Comparison of ENCODE assay signal across 13 cellular contexts in the genomic region with DNA sequence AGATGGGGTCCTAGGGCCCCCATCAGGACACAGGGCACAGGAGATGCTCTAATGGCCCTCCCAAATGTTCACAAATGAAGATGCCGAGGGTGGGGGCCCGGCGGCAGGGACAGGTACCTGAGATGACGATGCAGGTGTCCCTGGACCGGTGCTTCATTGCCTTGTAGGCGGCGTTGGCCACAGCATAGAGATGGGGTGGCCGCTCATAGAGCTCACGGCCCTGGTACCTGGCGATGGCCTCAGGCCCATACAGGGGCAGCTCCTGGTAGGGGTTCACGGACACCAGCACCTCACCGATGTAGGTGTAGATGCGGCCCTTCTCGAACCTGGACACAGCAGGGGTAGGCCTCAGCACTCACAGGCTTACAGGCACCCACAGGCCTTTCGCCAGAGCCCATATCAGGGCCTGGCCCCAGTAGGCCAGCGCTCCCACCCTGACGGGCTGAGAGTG. TPM values are rescaled to one million over a fixed set of nuclear protein-coding genes. Genes with fewer than 3 reads are reported as not detected.
A peak's percentile ranks its signal among the peaks of the same experiment; 100 is the strongest.
DNase-seq lines count a peak whose midpoint lies in the region; ATAC-seq and TF ChIP-seq lines count a peak whose summit lies in the region.
"Had no signal": no experiment of that assay in that cellular context is flagged by ENCODE, and none has a peak within 500 bp of the region (broad histone marks: within the 10 kb centered on the region; RNA-seq: fewer than 3 reads in every experiment).

No MANE protein-coding gene starts in this region.

- no peak for ATAC-seq in activated T-helper 17 cell treated with anti-CD3 and anti-CD28 coated beads, Interleukin-2, amount 50 U/mL, for 72 hours (replicated peaks)
- no peak for ATAC-seq in natural killer cell treated with Interleukin-12 subunit alpha and Interleukin-12 subunit beta and Interleukin-15 and Interleukin-18, amount 100 ng/mL, for 72 hours

- H3K4me3 ChIP-seq in CD8-positive, alpha-beta memory T cell (ENCODE audit: low read length) = peak overlapping the region; percentile 91
- H3K4me3 ChIP-seq in HL-60 (replicated peaks; ENCODE audit: insufficient read depth, low read length) (peak overlapping the region; percentile 64), SJCRH30 (no peak overlapping the region)

- peak overlapping the region; percentile 96 to 98 (median 98) for H3K4me3 Mint-ChIP-seq in CD8-positive, alpha-beta memory T cell
- H3K4me3 Mint-ChIP-seq in activated T-helper 17 cell treated with anti-CD3 and anti-CD28 coated beads, Interleukin-2, amount 50 U/mL, for 72 hours = peak overlapping the region; percentile 99
- peak overlapping the region; percentile 99 for H3K4me3 Mint-ChIP-seq in natural killer cell treated with Interleukin-12 subunit alpha and Interleukin-12 subunit beta and Interleukin-15 and Interleukin-18, amount 100 ng/mL, for 72 hours
- no peak overlapping the region for H3K4me3 Mint-ChIP-seq in osteocyte (ENCODE audit: unreplicated experiment)

- POLR2A ChIA-PET in CD8-positive, alpha-beta memory T cell (lab: Charles Lee) = interaction anchor here (1.1 to 1.9 kb wide), 2 partner anchors 9 to 25 kb away, joined by 4 to 5 read pairs; no protein-coding TSS in a partner anchor

- TF ChIP-seq CTCF in HL-60 (IDR thresholded peaks at IDR 0.05; ENCODE audit: insufficient read depth, low read length) = no peak
- no peak for TF ChIP-seq CTCF in osteocyte (IDR thresholded peaks at IDR 0.05)

- H3K27ac Mint-ChIP-seq in CD8-positive, alpha-beta memory T cell = peak overlapping the region; percentile 87 to 98 (median 92)
- H3K27ac Mint-ChIP-seq in activated T-helper 17 cell treated with anti-CD3 and anti-CD28 coated beads, Interleukin-2, amount 50 U/mL, for 72 hours = peak overlapping the region; percentile 95
- H3K27ac Mint-ChIP-seq in natural killer cell treated with Interleukin-12 subunit alpha and Interleukin-12 subunit beta and Interleukin-15 and Interleukin-18, amount 100 ng/mL, for 72 hours = peak overlapping the region; percentile 97 to 99
- no peak overlapping the region for H3K27ac Mint-ChIP-seq in osteocyte (ENCODE audit: unreplicated experiment)

- H3K27me3 ChIP-seq in CD8-positive, alpha-beta memory T cell (ENCODE audit: insufficient read depth, low read length, poor library complexity, severe bottlenecking) = no peaks in the 10 kb centered on the region
- H3K27me3 ChIP-seq in HL-60 (ENCODE audit: insufficient read depth, poor library complexity, severe bottlenecking) (no peaks in the 10 kb centered on the region), SJCRH30 (no peaks in the 10 kb centered on the region)
- H3K27me3 ChIP-seq: colonic mucosa, suprapubic skin had no signal

- no peak for DNase-seq in CD8-positive, alpha-beta memory T cell
- DNase-seq in HL-60 (ENCODE audit: low read depth in 1 of 2, low spot score in 1 of 2) (no peak), osteocyte (ENCODE audit: extremely low spot score, unreplicated experiment) (no peak), SJCRH30 (no peak), NCI-H748 (lab: John Stamatoyannopoulos, UW; ENCODE audit: unreplicated experiment) (no peak)
- no peak for DNase-seq in natural killer cell treated with Interleukin-12 subunit alpha and Interleukin-12 subunit beta and Interleukin-15 and Interleukin-18, amount 100 ng/mL, for 72 hours (ENCODE audit: low spot score)
- DNase-seq: amniotic stem cell, colonic mucosa, hippocampal formation, left ventricle myocardium inferior, NCI-H1092 treated with DMSO at 0.1 percent for 48 hours had no signal

- no peaks in the 10 kb centered on the region for H3K9me3 Mint-ChIP-seq in CD8-positive, alpha-beta memory T cell
- H3K9me3 Mint-ChIP-seq in activated T-helper 17 cell treated with anti-CD3 and anti-CD28 coated beads, Interleukin-2, amount 50 U/mL, for 72 hours = no peaks in the 10 kb centered on the region
- H3K9me3 Mint-ChIP-seq in natural killer cell treated with Interleukin-12 subunit alpha and Interleukin-12 subunit beta and Interleukin-15 and Interleukin-18, amount 100 ng/mL, for 72 hours = no peaks in the 10 kb centered on the region
- H3K9me3 Mint-ChIP-seq in osteocyte (ENCODE audit: unreplicated experiment) = no peaks in the 10 kb centered on the region

- no peaks in the 10 kb centered on the region for H3K9me3 ChIP-seq in CD8-positive, alpha-beta memory T cell (ENCODE audit: low read length)
- H3K9me3 ChIP-seq in SJCRH30 (replicated peaks) = no peaks in the 10 kb centered on the region
- H3K9me3 ChIP-seq: colonic mucosa, left ventricle myocardium inferior, suprapubic skin had no signal

- H3K27me3 Mint-ChIP-seq in CD8-positive, alpha-beta memory T cell = no peaks in the 10 kb centered on the region
- no peaks in the 10 kb centered on the region for H3K27me3 Mint-ChIP-seq in activated T-helper 17 cell treated with anti-CD3 and anti-CD28 coated beads, Interleukin-2, amount 50 U/mL, for 72 hours
- no peaks in the 10 kb centered on the region for H3K27me3 Mint-ChIP-seq in natural killer cell treated with Interleukin-12 subunit alpha and Interleukin-12 subunit beta and Interleukin-15 and Interleukin-18, amount 100 ng/mL, for 72 hours
- no peaks in the 10 kb centered on the region for H3K27me3 Mint-ChIP-seq in osteocyte (ENCODE audit: unreplicated experiment)

- CTCF ChIA-PET in CD8-positive, alpha-beta memory T cell (lab: Charles Lee) = interaction anchor here (1.2 to 8.3 kb wide), 5 partner anchors 13 to 159 kb away, joined by 3 to 117 read pairs (median 4); a partner anchor contains a TSS

- H3K4me1 ChIP-seq in CD8-positive, alpha-beta memory T cell (ENCODE audit: insufficient read depth, low read length) = peaks cover 81% of the 10 kb centered on the region
- no peaks in the 10 kb centered on the region for H3K4me1 ChIP-seq in SJCRH30
- H3K4me1 ChIP-seq: colonic mucosa had no signal

- peaks cover 43% of the 10 kb centered on the region for H3K36me3 ChIP-seq in CD8-positive, alpha-beta memory T cell (ENCODE audit: insufficient read depth, low read length)
- H3K36me3 ChIP-seq in SJCRH30 = peaks cover 3% of the 10 kb centered on the region; the same call in 1 of the 2 replicates
- H3K36me3 ChIP-seq: colonic mucosa, left ventricle myocardium inferior had no signal

- H3K4me1 Mint-ChIP-seq in CD8-positive, alpha-beta memory T cell = peaks cover 55 to 92% (median 58%) of the 10 kb centered on the region in 3 donors
- peaks cover 12% of the 10 kb centered on the region for H3K4me1 Mint-ChIP-seq in activated T-helper 17 cell treated with anti-CD3 and anti-CD28 coated beads, Interleukin-2, amount 50 U/mL, for 72 hours
- peaks cover 46 to 55% of the 10 kb centered on the region in 2 donors for H3K4me1 Mint-ChIP-seq in natural killer cell treated with Interleukin-12 subunit alpha and Interleukin-12 subunit beta and Interleukin-15 and Interleukin-18, amount 100 ng/mL, for 72 hours (ENCODE audit: low read depth in 2 of 2)
- peaks cover 35% of the 10 kb centered on the region for H3K4me1 Mint-ChIP-seq in osteocyte (ENCODE audit: unreplicated experiment)

- H3K36me3 Mint-ChIP-seq in CD8-positive, alpha-beta memory T cell = peaks cover 0 to 66% (median 0%) of the 10 kb centered on the region in 3 donors
- peaks cover 100% of the 10 kb centered on the region for H3K36me3 Mint-ChIP-seq in activated T-helper 17 cell treated with anti-CD3 and anti-CD28 coated beads, Interleukin-2, amount 50 U/mL, for 72 hours (ENCODE audit: low read depth)
- peaks cover 6% of the 10 kb centered on the region for H3K36me3 Mint-ChIP-seq in natural killer cell treated with Interleukin-12 subunit alpha and Interleukin-12 subunit beta and Interleukin-15 and Interleukin-18, amount 100 ng/mL, for 72 hours
- H3K36me3 Mint-ChIP-seq in osteocyte (ENCODE audit: unreplicated experiment) = no peaks in the 10 kb centered on the region

- peak overlapping the region; percentile 94 for H3K27ac ChIP-seq in CD8-positive, alpha-beta memory T cell (ENCODE audit: low read depth, low read length)
- H3K27ac ChIP-seq in HL-60 (replicated peaks) = peak overlapping the region; percentile 92
- no peak overlapping the region for H3K27ac ChIP-seq in SJCRH30
- H3K27ac ChIP-seq: left ventricle myocardium inferior had no signal

RNA-seq across cellular contexts. Expression of a gene that starts 2.0 kb away (rescaled TPM):
- total RNA-seq in CD8-positive, alpha-beta memory T cell = 100 to 1,000 TPM; 363 to 374 TPM
- 182 TPM for polyA plus RNA-seq in CD8-positive, alpha-beta memory T cell
- 100 to 1,000 TPM; 316 to 649 TPM for total RNA-seq in activated T-helper 17 cell treated with anti-CD3 and anti-CD28 coated beads, Interleukin-2, amount 50 U/mL, for 72 hours
- total RNA-seq in natural killer cell treated with Interleukin-12 subunit alpha and Interleukin-12 subunit beta and Interleukin-15 and Interleukin-18, amount 100 ng/mL, for 72 hours = 100 to 1,000 TPM; 465 to 518 TPM
- 0.05 TPM in 1 of 2 replicates, not detected in the other for total RNA-seq in osteocyte
- 0.30 and 0.33 TPM in 2 replicates for total RNA-seq in SJCRH30 (2014; rRNA removed; shearing (Covaris generic))

RNA-seq across cellular contexts. Expression of a gene that starts 23.2 kb away (rescaled TPM):
- 10 to 100 TPM; 70.6 to 74.8 TPM for total RNA-seq in CD8-positive, alpha-beta memory T cell
- 81.1 TPM for polyA plus RNA-seq in CD8-positive, alpha-beta memory T cell
- 10 to 100 TPM; 69.8 to 79.3 TPM for total RNA-seq in activated T-helper 17 cell treated with anti-CD3 and anti-CD28 coated beads, Interleukin-2, amount 50 U/mL, for 72 hours
- 10 to 100 TPM; 59.2 to 68.4 TPM for total RNA-seq in natural killer cell treated with Interleukin-12 subunit alpha and Interleukin-12 subunit beta and Interleukin-15 and Interleukin-18, amount 100 ng/mL, for 72 hours
- total RNA-seq in osteocyte = 41.4 and 42.3 TPM in 2 replicates
- 26.2 and 28.3 TPM in 2 replicates for total RNA-seq in SJCRH30 (2014; rRNA removed; shearing (Covaris generic))

Comparison
In these comparisons a context has a peak if more than half of its experiments do, and no peak if none do; other contexts are left out.
1. RNA of a gene that starts 2.0 kb away (total RNA-seq): 316 to 649 TPM in activated T-helper 17 cell treated with anti-CD3 and anti-CD28 coated beads, Interleukin-2, amount 50 U/mL, for 72 hours, 465 to 518 TPM in natural killer cell treated with Interleukin-12 subunit alpha and Interleukin-12 subunit beta and Interleukin-15 and Interleukin-18, amount 100 ng/mL, for 72 hours and 363 to 374 TPM in CD8-positive, alpha-beta memory T cell; 0.30 to 0.33 TPM in SJCRH30 and 0.05 TPM in osteocyte; every median in the first group is over 100 times any median in the second.